In genomic region chr1:233638513-233638912, GRCh38 we compare ENCODE assay signal across 27 cellular contexts.
DNase-seq lines count a peak whose midpoint lies in the region; ATAC-seq and TF ChIP-seq lines count a peak whose summit lies in the region.
"Had no signal": no experiment of that assay in that cellular context is flagged by ENCODE, and none has a peak within 500 bp of the region (broad histone marks: within the 10 kb centered on the region; RNA-seq: fewer than 3 reads in every experiment).

No MANE protein-coding gene starts in this region.

- DNase-seq in cerebellar cortex (ENCODE audit: low spot score) (peak; percentile 96), fibroblast of mammary gland (ENCODE audit: low read depth) (peak; percentile 20), superior temporal gyrus (ENCODE audit: extremely low spot score) (peak; percentile 73), SHP77 treated with DMSO at 0.1 percent for 48 hours (lab: John Stamatoyannopoulos, UW) (no peak), NOMO-1 (lab: John Stamatoyannopoulos, UW; ENCODE audit: unreplicated experiment in 2 of 2) (no peak)
- DNase-seq: AML-193; Caco-2; CD4-positive, alpha-beta memory T cell; GF-D8; H7; Kasumi-1; MV-4-11; NCI-H1105 treated with DMSO at 0.1 percent for 48 hours; NCI-H146; NCI-H1930; NCI-H2107; NCI-H446 treated with DMSO at 0.1 percent for 48 hours; NCI-H526; NCI-H82; OCI-M1; Peyer's patch; SK-N-SH; SW 1271 had no signal

- peaks cover 4% of the 10 kb centered on the region for H3K9me3 ChIP-seq in KOPT-K1 (ENCODE audit: insufficient read depth, low read length, poor library complexity, severe bottlenecking)
- H3K9me3 ChIP-seq: A549, Caco-2, Peyer's patch, SK-N-SH had no signal

- peak overlapping the region; percentile 8 for H3K27ac ChIP-seq in KOPT-K1 (ENCODE audit: low read depth, low read length, poor library complexity, severe bottlenecking)
- H3K27ac ChIP-seq: A549, HL-60, Peyer's patch had no signal

- no peak for ATAC-seq in GM21367 (IDR thresholded peaks at IDR 0.05; ENCODE audit: unreplicated experiment)
- ATAC-seq: A549 had no signal

- no peak for TF ChIP-seq CTCF in fibroblast of mammary gland (conservative IDR thresholded peaks at IDR 0.05; ENCODE audit: control insufficient read depth, insufficient read depth, low read depth, low read length)

- H3K36me3 ChIP-seq in KOPT-K1 (ENCODE audit: insufficient read depth, low read length): peaks cover 57% of the 10 kb centered on the region
- H3K36me3 ChIP-seq: Peyer's patch had no signal

- H3K4me3 ChIP-seq in fibroblast of mammary gland (ENCODE audit: control insufficient read depth, low read depth, low read length): no peak overlapping the region
- H3K4me3 ChIP-seq: A549, Peyer's patch had no signal

Comparison
In these comparisons a context has a peak if more than half of its experiments do, and no peak if none do; other contexts are left out.
1. DNase-seq: peak in cerebellar cortex (single experiment), fibroblast of mammary gland (single experiment) and superior temporal gyrus (single experiment); none in SHP77 treated with DMSO at 0.1 percent for 48 hours (single experiment) and NOMO-1 (0 of 2).